1 cellular context compared by ENCODE assay signal in the genomic region with DNA sequence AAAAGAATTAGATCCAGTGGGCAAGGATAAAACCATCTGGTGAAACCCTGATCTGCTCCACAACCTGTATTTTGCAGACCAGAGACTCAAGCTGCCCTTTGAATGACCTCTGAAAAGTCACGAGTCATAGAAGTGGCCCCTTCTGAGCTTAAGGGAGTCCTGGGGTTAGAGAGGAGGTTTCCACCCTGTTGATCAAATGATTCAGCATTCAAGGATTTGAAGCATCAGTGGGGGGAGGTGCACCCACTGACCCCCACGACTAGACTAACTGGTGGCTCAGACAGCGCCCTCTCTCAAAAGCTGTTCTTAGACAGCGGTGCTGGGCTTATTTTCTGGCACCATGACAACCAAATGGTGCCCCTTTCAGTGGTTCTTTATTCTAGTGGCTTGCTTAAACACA.
TF ChIP-seq lines count a peak whose summit lies in the region.

No MANE protein-coding gene starts in this region.

TF ChIP-seq in HEK293, 187 proteins besides CTCF, POLR2A, EP300 and RAD21 (continued from another document):
- TF ChIP-seq, protein P1, sequence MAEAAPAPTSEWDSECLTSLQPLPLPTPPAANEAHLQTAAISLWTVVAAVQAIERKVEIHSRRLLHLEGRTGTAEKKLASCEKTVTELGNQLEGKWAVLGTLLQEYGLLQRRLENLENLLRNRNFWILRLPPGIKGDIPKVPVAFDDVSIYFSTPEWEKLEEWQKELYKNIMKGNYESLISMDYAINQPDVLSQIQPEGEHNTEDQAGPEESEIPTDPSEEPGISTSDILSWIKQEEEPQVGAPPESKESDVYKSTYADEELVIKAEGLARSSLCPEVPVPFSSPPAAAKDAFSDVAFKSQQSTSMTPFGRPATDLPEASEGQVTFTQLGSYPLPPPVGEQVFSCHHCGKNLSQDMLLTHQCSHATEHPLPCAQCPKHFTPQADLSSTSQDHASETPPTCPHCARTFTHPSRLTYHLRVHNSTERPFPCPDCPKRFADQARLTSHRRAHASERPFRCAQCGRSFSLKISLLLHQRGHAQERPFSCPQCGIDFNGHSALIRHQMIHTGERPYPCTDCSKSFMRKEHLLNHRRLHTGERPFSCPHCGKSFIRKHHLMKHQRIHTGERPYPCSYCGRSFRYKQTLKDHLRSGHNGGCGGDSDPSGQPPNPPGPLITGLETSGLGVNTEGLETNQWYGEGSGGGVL (tag by site-specific recombination; IDR thresholded peaks at IDR 0.05): no peak
TF ChIP-seq in HEK293: peak in this region for 3.
